ENCODE assay signal across 28 cellular contexts in the genomic region with DNA sequence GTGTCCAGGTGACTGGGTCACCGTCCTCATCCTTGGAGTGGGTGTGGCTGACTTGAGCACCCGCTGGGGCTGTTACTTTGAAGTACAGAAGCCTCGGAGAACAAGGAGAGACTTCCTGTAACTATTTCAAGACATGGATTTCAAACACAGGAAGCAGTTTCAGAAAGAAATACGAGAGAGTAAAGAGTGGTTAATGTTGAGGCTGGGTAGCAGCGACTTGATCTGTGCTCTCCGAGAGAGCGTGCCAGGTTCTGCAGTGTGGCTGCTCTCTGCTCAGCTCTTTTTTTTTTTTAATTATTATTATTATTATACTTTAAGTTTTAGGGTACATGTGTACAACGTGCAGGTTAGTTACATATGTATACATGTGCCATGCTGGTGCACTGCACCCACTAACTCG. TPM values are rescaled to one million over a fixed set of nuclear protein-coding genes. Genes with fewer than 3 reads are reported as not detected.
DNase-seq lines count a peak whose midpoint lies in the region; ATAC-seq and TF ChIP-seq lines count a peak whose summit lies in the region.
"Had no signal": no experiment of that assay in that cellular context is flagged by ENCODE, and none has a peak within 500 bp of the region (broad histone marks: within the 10 kb centered on the region; RNA-seq: fewer than 3 reads in every experiment).

No MANE protein-coding gene starts in this region.

- H3K27me3 Mint-ChIP-seq in T-helper 2 cell treated with Interferon-gamma antibody and Interleukin-4, amounts not matched to agents 5 μg/mL and 100 μg/mL, for 36 hours (ENCODE audit: low read depth) = no peaks in the 10 kb centered on the region
- no peaks in the 10 kb centered on the region for H3K27me3 Mint-ChIP-seq in Calu3 (ENCODE audit: unreplicated experiment)
- no peaks in the 10 kb centered on the region for H3K27me3 Mint-ChIP-seq in activated CD8-positive, alpha-beta T cell treated with anti-CD3 and anti-CD28 coated beads for 36 hours
- no peaks in the 10 kb centered on the region for H3K27me3 Mint-ChIP-seq in naive thymus-derived CD4-positive, alpha-beta T cell

- DNase-seq in T-helper 2 cell treated with Interferon-gamma antibody and Interleukin-4, amounts not matched to agents 5 μg/mL and 100 μg/mL, for 36 hours (ENCODE audit: low spot score) = no peak
- no peak for DNase-seq in T-helper 2 cell
- DNase-seq in Calu3 = no peak
- DNase-seq in activated CD8-positive, alpha-beta T cell treated with anti-CD3 and anti-CD28 coated beads for 36 hours = no peak
- no peak for DNase-seq in naive thymus-derived CD4-positive, alpha-beta T cell
- DNase-seq in gastrocnemius medialis = no peak
- no peak for DNase-seq in NCI-H1417 treated with DMSO at 0.1 percent for 48 hours (lab: John Stamatoyannopoulos, UW)
- DNase-seq in ecto neural progenitor cell (ENCODE audit: low spot score) = no peak
- DNase-seq: 8988T; activated CD4-positive, alpha-beta T cell treated with anti-CD3 and anti-CD28 coated beads, Interleukin-2, amount 50 U/mL, for 1 hour; activated gamma-delta T cell treated with Interleukin-2 at 50 U/mL for 16 hours; anterior cingulate cortex; DMS79 treated with DMSO at 0.1 percent for 48 hours; GOT3; hippocampal formation; left ventricle myocardium superior; MG63; NCI-H1436 treated with DMSO at 0.1 percent for 48 hours; NCI-H524; Peyer's patch; transverse colon had no signal

- peaks cover 62% of the 10 kb centered on the region for H3K36me3 Mint-ChIP-seq in T-helper 2 cell treated with Interferon-gamma antibody and Interleukin-4, amounts not matched to agents 5 μg/mL and 100 μg/mL, for 36 hours (ENCODE audit: low read depth)
- peaks cover 75% of the 10 kb centered on the region for H3K36me3 Mint-ChIP-seq in Calu3 (ENCODE audit: insufficient read depth, unreplicated experiment)
- H3K36me3 Mint-ChIP-seq in activated CD8-positive, alpha-beta T cell treated with anti-CD3 and anti-CD28 coated beads for 36 hours (ENCODE audit: low read depth) = peaks cover 65% of the 10 kb centered on the region
- peaks cover 9 to 58% (median 22%) of the 10 kb centered on the region in 5 donors for H3K36me3 Mint-ChIP-seq in naive thymus-derived CD4-positive, alpha-beta T cell

- H3K4me1 ChIP-seq in naive thymus-derived CD4-positive, alpha-beta T cell (ENCODE audit: control insufficient read depth in 2 of 2, insufficient read depth in 2 of 2, low read length in 2 of 2) = peaks cover 0 to 18% of the 10 kb centered on the region in 2 donors
- no peaks in the 10 kb centered on the region for H3K4me1 ChIP-seq in gastrocnemius medialis
- H3K4me1 ChIP-seq: Caco-2, Peyer's patch had no signal

- CTCF ChIA-PET in Calu3 (lab: Charles Lee) = interaction anchor here (1.0 to 1.2 kb wide), 2 partner anchors 45 to 47 kb away, joined by 3 to 5 read pairs; no protein-coding TSS in a partner anchor
- CTCF ChIA-PET in activated CD8-positive, alpha-beta T cell treated with anti-CD3 and anti-CD28 coated beads for 36 hours (lab: Charles Lee) = no interaction called here
- CTCF ChIA-PET in naive thymus-derived CD4-positive, alpha-beta T cell (lab: Charles Lee) = no interaction called here

- peak overlapping the region; percentile 34 for H3K27ac Mint-ChIP-seq in T-helper 2 cell treated with Interferon-gamma antibody and Interleukin-4, amounts not matched to agents 5 μg/mL and 100 μg/mL, for 36 hours
- H3K27ac Mint-ChIP-seq in Calu3 (ENCODE audit: unreplicated experiment) = peak overlapping the region; percentile 50
- H3K27ac Mint-ChIP-seq in activated CD8-positive, alpha-beta T cell treated with anti-CD3 and anti-CD28 coated beads for 36 hours = peak overlapping the region; percentile 53
- H3K27ac Mint-ChIP-seq in naive thymus-derived CD4-positive, alpha-beta T cell = peak overlapping the region; percentile 62 to 93 (median 84)
- H3K27ac Mint-ChIP-seq: mesothelial cell of epicardium had no signal

- in situ Hi-C loops in gastrocnemius medialis (cut with MboI; ENCODE audit: low sequenced_read_pairs in 4 of 4) = no loop called here

- H3K36me3 ChIP-seq in naive thymus-derived CD4-positive, alpha-beta T cell (ENCODE audit: control insufficient read depth in 2 of 3, insufficient read depth in 3 of 3, low read length in 3 of 3) = peaks cover 15 to 69% (median 21%) of the 10 kb centered on the region in 3 experiments
- H3K36me3 ChIP-seq in gastrocnemius medialis = peaks cover 0 to 47% of the 10 kb centered on the region in 2 donors

- no peaks in the 10 kb centered on the region for H3K9me3 ChIP-seq in naive thymus-derived CD4-positive, alpha-beta T cell (ENCODE audit: control insufficient read depth in 2 of 3, low read length in 3 of 3)
- H3K9me3 ChIP-seq in gastrocnemius medialis = no peaks in the 10 kb centered on the region
- H3K9me3 ChIP-seq: Caco-2, esophagus muscularis mucosa, MG63, Peyer's patch, transverse colon had no signal

- peak overlapping the region; percentile 59 for H3K27ac ChIP-seq in naive thymus-derived CD4-positive, alpha-beta T cell (ENCODE audit: low read depth, low read length)
- H3K27ac ChIP-seq in gastrocnemius medialis = no peak overlapping the region
- H3K27ac ChIP-seq: coronary artery, esophagus muscularis mucosa, Peyer's patch, transverse colon had no signal

- POLR2A ChIA-PET in activated CD8-positive, alpha-beta T cell treated with anti-CD3 and anti-CD28 coated beads for 36 hours (lab: Charles Lee) = no interaction called here
- POLR2A ChIA-PET in naive thymus-derived CD4-positive, alpha-beta T cell (lab: Charles Lee) = interaction anchor here (0.6 kb wide), 1 partner anchor 47 kb away, joined by 5 read pairs; no protein-coding TSS in a partner anchor

- no peak overlapping the region for H3K4me3 ChIP-seq in naive thymus-derived CD4-positive, alpha-beta T cell (ENCODE audit: low read length)
- H3K4me3 ChIP-seq in gastrocnemius medialis = no peak overlapping the region
- H3K4me3 ChIP-seq: coronary artery, esophagus muscularis mucosa, MG63, Peyer's patch, transverse colon had no signal

- TF ChIP-seq POLR2A in gastrocnemius medialis (IDR thresholded peaks at IDR 0.05) = no peak

- TF ChIP-seq CTCF in Calu3 (IDR thresholded peaks at IDR 0.05; ENCODE audit: unreplicated experiment) (no peak), gastrocnemius medialis (IDR thresholded peaks at IDR 0.05 in 4 of 5, conservative IDR thresholded peaks at IDR 0.05 in 1 of 5) (no peak)
- TF ChIP-seq CTCF in activated CD8-positive, alpha-beta T cell treated with anti-CD3 and anti-CD28 coated beads for 36 hours (IDR thresholded peaks at IDR 0.05) = no peak

- H3K4me1 Mint-ChIP-seq in T-helper 2 cell treated with Interferon-gamma antibody and Interleukin-4, amounts not matched to agents 5 μg/mL and 100 μg/mL, for 36 hours (ENCODE audit: low read depth) = peaks cover 19% of the 10 kb centered on the region
- H3K4me1 Mint-ChIP-seq in Calu3 (ENCODE audit: low read depth, unreplicated experiment) = no peaks in the 10 kb centered on the region
- H3K4me1 Mint-ChIP-seq in activated CD8-positive, alpha-beta T cell treated with anti-CD3 and anti-CD28 coated beads for 36 hours (ENCODE audit: low read depth) = peaks cover 41% of the 10 kb centered on the region
- peaks cover 22 to 78% (median 61%) of the 10 kb centered on the region in 7 donors for H3K4me1 Mint-ChIP-seq in naive thymus-derived CD4-positive, alpha-beta T cell

- H3K27me3 ChIP-seq in naive thymus-derived CD4-positive, alpha-beta T cell (ENCODE audit: control insufficient read depth in 2 of 2, insufficient read depth in 2 of 2, low read length in 2 of 2) = no peaks in the 10 kb centered on the region
- no peaks in the 10 kb centered on the region for H3K27me3 ChIP-seq in gastrocnemius medialis
- H3K27me3 ChIP-seq: esophagus muscularis mucosa, MG63, Peyer's patch, transverse colon had no signal

- H3K4me3 Mint-ChIP-seq in T-helper 2 cell treated with Interferon-gamma antibody and Interleukin-4, amounts not matched to agents 5 μg/mL and 100 μg/mL, for 36 hours = no peak overlapping the region
- H3K4me3 Mint-ChIP-seq in Calu3 (ENCODE audit: low read depth, unreplicated experiment) = no peak overlapping the region
- H3K4me3 Mint-ChIP-seq in activated CD8-positive, alpha-beta T cell treated with anti-CD3 and anti-CD28 coated beads for 36 hours = no peak overlapping the region
- H3K4me3 Mint-ChIP-seq in naive thymus-derived CD4-positive, alpha-beta T cell = peak overlapping the region in 9 of 10 donors; percentile 30 to 76 (median 66)
- H3K4me3 Mint-ChIP-seq: mesothelial cell of epicardium had no signal

- intact Hi-C loops in Calu3 (cut with micrococcal nuclease; ENCODE audit: unreplicated experiment) = no loop called here
- intact Hi-C loops in activated CD8-positive, alpha-beta T cell treated with anti-CD3 and anti-CD28 coated beads for 36 hours (cut with micrococcal nuclease) = no loop called here
- intact Hi-C loops in naive thymus-derived CD4-positive, alpha-beta T cell (cut with micrococcal nuclease) = loop anchor here in 1 of 2 donors (2.0 kb wide), 1 partner anchor 50 kb away; no protein-coding TSS in a partner anchor
- intact Hi-C loops in gastrocnemius medialis (cut with DNase I; ENCODE audit: low total_unique reads) = no loop called here

- no peak for ATAC-seq in activated CD8-positive, alpha-beta T cell treated with anti-CD3 and anti-CD28 coated beads for 36 hours
- ATAC-seq in naive thymus-derived CD4-positive, alpha-beta T cell = no peak
- no peak for ATAC-seq in gastrocnemius medialis
- ATAC-seq: sciatic nerve had no signal

- no TSS peak for BruUV-seq in Calu3 (replicated peaks; lab: Mats Ljungman, UMichigan)

- H3K9me3 Mint-ChIP-seq in T-helper 2 cell treated with Interferon-gamma antibody and Interleukin-4, amounts not matched to agents 5 μg/mL and 100 μg/mL, for 36 hours = no peaks in the 10 kb centered on the region
- no peaks in the 10 kb centered on the region for H3K9me3 Mint-ChIP-seq in Calu3 (ENCODE audit: low read depth, unreplicated experiment)
- H3K9me3 Mint-ChIP-seq in activated CD8-positive, alpha-beta T cell treated with anti-CD3 and anti-CD28 coated beads for 36 hours = no peaks in the 10 kb centered on the region
- peaks cover 0 to 2% (median 0%) of the 10 kb centered on the region in 11 donors for H3K9me3 Mint-ChIP-seq in naive thymus-derived CD4-positive, alpha-beta T cell
- H3K9me3 Mint-ChIP-seq: mesothelial cell of epicardium had no signal

RNA-seq across cellular contexts. Expression of gene EFCAB8, which starts 17.5 kb away (rescaled TPM):
- total RNA-seq in Calu3 (2022) (1.1 and 2.5 TPM in 2 replicates), gastrocnemius medialis (not detected)
- total RNA-seq in activated CD8-positive, alpha-beta T cell treated with anti-CD3 and anti-CD28 coated beads for 36 hours = under 1 TPM; 0.89 to 0.92 TPM
- total RNA-seq in naive thymus-derived CD4-positive, alpha-beta T cell = 1 to 10 TPM in 3 of 5 experiments, under 1 TPM in 2; 0.46 to 2.8 (median 2.0) TPM
- polyA plus RNA-seq in naive thymus-derived CD4-positive, alpha-beta T cell = under 1 TPM in 1 of 2 donors, not detected in 1; 0.12 TPM
- total RNA-seq: frontal cortex, left ventricle myocardium superior had no signal
- polyA plus RNA-seq: neural cell had no signal

RNA-seq across cellular contexts. Expression of gene MAPRE1, which starts 21.4 kb away (rescaled TPM):
- 205 and 211 TPM in 2 replicates for total RNA-seq in Calu3 (2022)
- 100 to 1,000 TPM; 112 to 119 TPM for total RNA-seq in activated CD8-positive, alpha-beta T cell treated with anti-CD3 and anti-CD28 coated beads for 36 hours
- 100 to 1,000 TPM in 3 of 5 experiments, 10 to 100 TPM in 2; 83.0 to 118 (median 107) TPM for total RNA-seq in naive thymus-derived CD4-positive, alpha-beta T cell
- polyA plus RNA-seq in naive thymus-derived CD4-positive, alpha-beta T cell = 100 to 1,000 TPM in 1 of 2 donors, 10 to 100 TPM in 1; 91.3 to 105 TPM
- total RNA-seq in gastrocnemius medialis = 10 to 100 TPM; 33.9 to 53.5 (median 42.3) TPM

Comparison
In these comparisons a context has a peak if more than half of its experiments do, and no peak if none do; other contexts are left out.
1. H3K27ac Mint-ChIP-seq: peak in every context shown above with its lines; median percentile 84 in naive thymus-derived CD4-positive, alpha-beta T cell; 53 in activated CD8-positive, alpha-beta T cell treated with anti-CD3 and anti-CD28 coated beads for 36 hours; 50 in Calu3; 34 in T-helper 2 cell treated with Interferon-gamma antibody and Interleukin-4, amounts not matched to agents 5 μg/mL and 100 μg/mL, for 36 hours.
2. H3K4me3 Mint-ChIP-seq: peak in naive thymus-derived CD4-positive, alpha-beta T cell (9 of 10); none in T-helper 2 cell treated with Interferon-gamma antibody and Interleukin-4, amounts not matched to agents 5 μg/mL and 100 μg/mL, for 36 hours (single experiment), Calu3 (single experiment) and activated CD8-positive, alpha-beta T cell treated with anti-CD3 and anti-CD28 coated beads for 36 hours (single experiment).